ENCODE assay signal across 8 cellular contexts in the genomic region with DNA sequence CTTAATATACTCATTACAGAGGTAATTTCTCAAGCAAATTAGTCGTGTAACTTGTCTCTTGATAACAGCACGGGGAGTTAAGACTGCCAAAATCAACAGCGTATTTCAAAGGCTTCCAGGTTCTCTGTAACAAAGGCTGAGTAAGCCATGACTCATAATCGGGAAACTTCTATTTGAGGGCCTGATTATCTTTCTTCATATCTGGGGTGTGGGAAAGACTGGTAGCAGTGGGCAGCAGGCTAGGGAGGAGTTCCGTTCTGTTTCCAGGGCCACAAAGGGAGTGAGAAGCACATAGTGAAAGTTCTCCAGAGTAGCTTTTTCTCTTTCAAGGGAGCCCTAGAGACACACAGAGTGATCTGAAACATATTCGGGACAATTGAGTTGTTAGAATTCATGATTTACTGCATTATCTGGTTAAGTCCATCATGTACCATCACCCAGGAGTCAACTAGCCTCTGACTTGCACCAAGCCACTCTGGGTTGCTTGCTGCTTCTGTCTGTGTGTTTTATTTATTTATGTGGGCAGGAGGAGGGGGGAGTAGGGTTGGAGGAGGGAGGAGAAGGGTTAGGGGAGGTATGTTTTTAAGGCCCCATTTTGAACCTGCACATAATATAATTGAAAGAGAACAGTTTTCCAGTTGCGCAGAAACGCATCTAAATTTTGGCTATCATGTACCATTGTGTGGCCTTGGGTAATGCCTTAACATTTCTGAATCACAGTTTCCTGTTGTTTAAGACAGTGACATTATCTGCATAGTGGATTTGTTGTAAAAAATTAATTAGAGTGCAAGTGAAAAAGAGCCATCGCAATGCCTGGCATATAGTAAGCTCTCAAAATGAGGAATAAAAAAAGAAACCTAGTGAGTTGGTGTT.
A peak's percentile ranks its signal among the peaks of the same experiment; 100 is the strongest.
DNase-seq lines count a peak whose midpoint lies in the region; TF ChIP-seq lines count a peak whose summit lies in the region.

No MANE protein-coding gene starts in this region.

- TF ChIP-seq POLR2A in ovary (IDR thresholded peaks at IDR 0.05) = no peak
- no peak for TF ChIP-seq POLR2A in thyroid gland (IDR thresholded peaks at IDR 0.05)

- H3K36me3 ChIP-seq in mesodermal cell (ENCODE audit: control insufficient read depth, insufficient read depth, low read length) (no peaks in the 10 kb centered on the region), WERI-Rb-1 (no peaks in the 10 kb centered on the region), ovary (no peaks in the 10 kb centered on the region), thyroid gland (no peaks in the 10 kb centered on the region)

- intact Hi-C loops in ovary (cut with DNase I) (no loop called here), thyroid gland (cut with DNase I) (no loop called here)

- DNase-seq in DMS153 treated with DMSO at 0.1 percent for 48 hours (lab: John Stamatoyannopoulos, UW; ENCODE audit: unreplicated experiment) (peak; percentile 12), NCI-H2227 treated with DMSO at 0.1 percent for 48 hours (lab: John Stamatoyannopoulos, UW) (peak; percentile 8), coronary artery (ENCODE audit: low spot score) (no peak), WERI-Rb-1 (no peak), ovary (no peak), germinal center (ENCODE audit: low spot score) (no peak), thyroid gland (no peak)

- peak overlapping the region; percentile 23 for H3K4me3 ChIP-seq in coronary artery
- no peak overlapping the region for H3K4me3 ChIP-seq in mesodermal cell (ENCODE audit: extremely low read depth, insufficient read depth, low read length, poor library complexity, severe bottlenecking)
- H3K4me3 ChIP-seq in WERI-Rb-1 (ENCODE audit: low read depth, low read length) = no peak overlapping the region
- H3K4me3 ChIP-seq in ovary = no peak overlapping the region
- no peak overlapping the region for H3K4me3 ChIP-seq in thyroid gland (replicated peaks in 1 of 3)

- TF ChIP-seq CTCF in coronary artery (IDR thresholded peaks at IDR 0.05) (no peak), WERI-Rb-1 (IDR thresholded peaks at IDR 0.05; ENCODE audit: low read depth, low read length) (no peak), ovary (IDR thresholded peaks at IDR 0.05) (no peak), thyroid gland (IDR thresholded peaks at IDR 0.05) (no peak)

- no peaks in the 10 kb centered on the region for H3K27me3 ChIP-seq in WERI-Rb-1 (ENCODE audit: insufficient read depth, low read depth, severe bottlenecking)
- no peaks in the 10 kb centered on the region for H3K27me3 ChIP-seq in ovary
- H3K27me3 ChIP-seq in thyroid gland = no peaks in the 10 kb centered on the region

- H3K9me3 ChIP-seq in mesodermal cell (ENCODE audit: control insufficient read depth, low read length) (no peaks in the 10 kb centered on the region), WERI-Rb-1 (ENCODE audit: severe bottlenecking) (no peaks in the 10 kb centered on the region), ovary (no peaks in the 10 kb centered on the region), thyroid gland (no peaks in the 10 kb centered on the region)

- TF ChIP-seq EP300 in ovary (IDR thresholded peaks at IDR 0.05) = no peak

- H3K4me1 ChIP-seq in mesodermal cell (ENCODE audit: control insufficient read depth, insufficient read depth, low read length, poor library complexity, severe bottlenecking) = peaks cover 30% of the 10 kb centered on the region
- H3K4me1 ChIP-seq in ovary (ENCODE audit: insufficient read depth) = peaks cover 4% of the 10 kb centered on the region
- peaks cover 0 to 7% of the 10 kb centered on the region in 2 donors for H3K4me1 ChIP-seq in thyroid gland

- 43 to 52% methylated on average over 7 of the region's 9 CpGs for WGBS in mesodermal cell (ENCODE audit: insufficient coverage in 2 of 2), 2 experiments
- WGBS in ovary, 3 donors = 22 to 24% (median 23%) methylated on average over 9 of the region's 9 CpGs
- 62 to 66% methylated on average over 9 of the region's 9 CpGs for WGBS in thyroid gland, 2 donors

- H3K27ac ChIP-seq in coronary artery = peak overlapping the region in 1 of 2 donors; percentile 44
- peak overlapping the region; percentile 95 for H3K27ac ChIP-seq in mesodermal cell (ENCODE audit: low read depth, low read length, severe bottlenecking)
- H3K27ac ChIP-seq in WERI-Rb-1 = no peak overlapping the region
- no peak overlapping the region for H3K27ac ChIP-seq in ovary
- peak overlapping the region in 1 of 3 donors; percentile 19 for H3K27ac ChIP-seq in thyroid gland

Comparison
In these comparisons a context has a peak if more than half of its experiments do, and no peak if none do; other contexts are left out.
1. DNase-seq: peak in DMS153 treated with DMSO at 0.1 percent for 48 hours (single experiment) and NCI-H2227 treated with DMSO at 0.1 percent for 48 hours (single experiment); none in coronary artery (single experiment), WERI-Rb-1 (single experiment), ovary (0 of 5), germinal center (single experiment) and thyroid gland (0 of 2).